Comparison of ENCODE assay signal across 1 cellular context in genomic region chr11:2950825-2951224, GRCh38.
TF ChIP-seq lines count a peak whose summit lies in the region.

No MANE protein-coding gene starts in this region.

TF ChIP-seq in HepG2, 621 proteins besides CTCF, POLR2A, EP300 and RAD21:
- no peak for TF ChIP-seq SOX5 (CRISPR knock-in tag; IDR thresholded peaks at IDR 0.05; ENCODE audit: borderline replicate concordance)
- no peak for TF ChIP-seq ZBTB43 (CRISPR knock-in tag; conservative IDR thresholded peaks at IDR 0.05)
- no peak for TF ChIP-seq MIER3 (CRISPR knock-in tag; IDR thresholded peaks at IDR 0.05; ENCODE audit: borderline replicate concordance)
- no peak for TF ChIP-seq ZNF136 (CRISPR knock-in tag; IDR thresholded peaks at IDR 0.05; ENCODE audit: low read depth)
- no peak for TF ChIP-seq SRSF9 (IDR thresholded peaks at IDR 0.05; ENCODE audit: borderline replicate concordance, insufficient read depth, low read depth, low read length, poor library complexity, severe bottlenecking)
- no peak for TF ChIP-seq ZFP36 (IDR thresholded peaks at IDR 0.05; ENCODE audit: borderline replicate concordance, low read depth, low read length, partially characterized antibody)
- TF ChIP-seq KDM3A (CRISPR knock-in tag; IDR thresholded peaks at IDR 0.05; ENCODE audit: low read depth), result no peak
- no peak for TF ChIP-seq ZBTB2 (CRISPR knock-in tag; IDR thresholded peaks at IDR 0.05; ENCODE audit: low read depth)
- no peak for TF ChIP-seq ZNF326 (CRISPR knock-in tag; IDR thresholded peaks at IDR 0.05; ENCODE audit: borderline replicate concordance)
- no peak for TF ChIP-seq DZIP1 (CRISPR knock-in tag; IDR thresholded peaks at IDR 0.05)
- TF ChIP-seq SMARCE1 (IDR thresholded peaks at IDR 0.05; ENCODE audit: borderline replicate concordance), result no peak
- TF ChIP-seq ZHX2 (IDR thresholded peaks at IDR 0.05; ENCODE audit: low read depth), result no peak
- TF ChIP-seq ZHX2 (CRISPR knock-in tag; IDR thresholded peaks at IDR 0.05; ENCODE audit: borderline replicate concordance), result no peak
- TF ChIP-seq ZFP37 (CRISPR knock-in tag; IDR thresholded peaks at IDR 0.05; ENCODE audit: borderline replicate concordance), result no peak
